8 cellular contexts compared by ENCODE assay signal in genomic region chr1:151372411-151372934, GRCh38. TPM values are rescaled to one million over a fixed set of nuclear protein-coding genes. Genes with fewer than 3 reads are reported as not detected.
DNase-seq lines count a peak whose midpoint lies in the region; ATAC-seq and TF ChIP-seq lines count a peak whose summit lies in the region.

TSS of gene SELENBP1 (minus strand) at chr1:151372705. CDS start at chr1:151372641, 64 bp downstream.

- no peak for TF ChIP-seq POLR2A in esophagus muscularis mucosa (IDR thresholded peaks at IDR 0.05; ENCODE audit: low read depth)

- no peaks in the 10 kb centered on the region for H3K36me3 ChIP-seq in GM23248 (ENCODE audit: low read depth)
- H3K36me3 ChIP-seq in esophagus muscularis mucosa = peaks cover 0 to 15% (median 4%) of the 10 kb centered on the region in 4 donors
- H3K36me3 ChIP-seq in OCI-LY7 (ENCODE audit: insufficient read depth, low read length) = no peaks in the 10 kb centered on the region

- CTCF ChIA-PET in OCI-LY7 (lab: Charles Lee; ENCODE audit: unreplicated experiment) = no interaction called here

- H3F3A ChIP-seq in GM23248 (ENCODE audit: insufficient read depth) = no peaks in the 10 kb centered on the region

- in situ Hi-C loops in GM23248 (cut with MboI) = no loop called here

- ATAC-seq in GM21447 (IDR thresholded peaks at IDR 0.05; ENCODE audit: unreplicated experiment) = no peak
- no peak for ATAC-seq in GM18909 (IDR thresholded peaks at IDR 0.05; ENCODE audit: poor library complexity, unreplicated experiment)

- TF ChIP-seq EP300 in esophagus muscularis mucosa (IDR thresholded peaks at IDR 0.05) = no peak

- BruUV-seq in OCI-LY7 (replicated peaks; lab: Mats Ljungman, UMichigan) = no TSS peak

- H3K27ac ChIP-seq in GM23248 = no peak within 1 kb of the TSS
- peak within 1 kb of the TSS; percentile 77 to 84 (median 80) for H3K27ac ChIP-seq in esophagus muscularis mucosa (replicated peaks in 1 of 4)
- no peak within 1 kb of the TSS for H3K27ac ChIP-seq in OCI-LY7 (ENCODE audit: low read depth, low read length, poor library complexity, severe bottlenecking)

- H4K20me1 ChIP-seq in GM23248 (ENCODE audit: insufficient read depth) (no peaks in the 10 kb centered on the region), OCI-LY7 (ENCODE audit: insufficient read depth, low read length) (no peaks in the 10 kb centered on the region)

- POLR2A ChIA-PET in OCI-LY7 (lab: Charles Lee) = interaction anchor here (1.2 to 1.5 kb wide), 2 partner anchors 16 to 22 kb away, joined by 3 to 5 read pairs; no protein-coding TSS in a partner anchor

- peak within 1 kb of the TSS; percentile 75 for H2AFZ ChIP-seq in GM23248
- no peak within 1 kb of the TSS for H2AFZ ChIP-seq in OCI-LY7 (ENCODE audit: low read length)

- H3K9me3 ChIP-seq in GM23248 (ENCODE audit: low read depth) (no peaks in the 10 kb centered on the region), esophagus muscularis mucosa (no peaks in the 10 kb centered on the region), OCI-LY7 (ENCODE audit: low read length) (no peaks in the 10 kb centered on the region)

- TF ChIP-seq CTCF in esophagus muscularis mucosa (IDR thresholded peaks at IDR 0.05) (no peak), OCI-LY7 (conservative IDR thresholded peaks at IDR 0.05; ENCODE audit: low read length) (no peak)

- no peak within 1 kb of the TSS for H3K9ac ChIP-seq in GM23248

- peak; percentile 72 for DNase-seq in GM23248
- peak; percentile 57 for DNase-seq in OCI-M1 (lab: John Stamatoyannopoulos, UW)
- DNase-seq in esophagus muscularis mucosa (ENCODE audit: extremely low spot score) = no peak
- peak; percentile 94 for DNase-seq in mucosa of gallbladder (ENCODE audit: low spot score)
- no peak for DNase-seq in OCI-LY7 (ENCODE audit: low spot score)
- DNase-seq in cerebellar cortex (ENCODE audit: low spot score) = no peak

- 15 to 16% methylated on average over 8 to 9 of the region's 9 CpGs for WGBS in GM23248 (ENCODE audit: low coverage in 1 of 2, low lambda C conversion rate in 2 of 2, missing lambda C conversion rate in 2 of 2), 2 experiments
- WGBS in esophagus muscularis mucosa = 28% methylated on average over 7 of the region's 9 CpGs

- H3K9me2 ChIP-seq in GM23248 (ENCODE audit: insufficient read depth) (no peaks in the 10 kb centered on the region), OCI-LY7 (ENCODE audit: insufficient read depth, low read length) (no peaks in the 10 kb centered on the region)

- H3K4me3 ChIP-seq in GM23248 (peak within 1 kb of the TSS; percentile 47), esophagus muscularis mucosa (peak within 1 kb of the TSS; percentile 50 to 58 (median 56)), OCI-LY7 (ENCODE audit: low read depth, low read length, poor library complexity, severe bottlenecking) (no peak within 1 kb of the TSS)

- H3K79me2 ChIP-seq in GM23248 (ENCODE audit: insufficient read depth) (no peaks in the 10 kb centered on the region), OCI-LY7 (ENCODE audit: insufficient read depth, low read depth, low read length) (no peaks in the 10 kb centered on the region)

- H3K4me1 ChIP-seq in GM23248 (ENCODE audit: insufficient read depth) = peaks cover 16% of the 10 kb centered on the region; the same call in 1 of the 2 replicates
- H3K4me1 ChIP-seq in esophagus muscularis mucosa = peaks cover 50 to 60% (median 57%) of the 10 kb centered on the region in 4 donors
- peaks cover 6% of the 10 kb centered on the region for H3K4me1 ChIP-seq in OCI-LY7 (ENCODE audit: insufficient read depth, low read length, poor library complexity, severe bottlenecking)

- intact Hi-C loops in esophagus muscularis mucosa (cut with DNase I) (no loop called here), OCI-LY7 (cut with micrococcal nuclease; ENCODE audit: unreplicated experiment) (no loop called here)

- peak within 1 kb of the TSS; percentile 59 for H3K4me2 ChIP-seq in GM23248 (ENCODE audit: unreplicated experiment)
- no peak within 1 kb of the TSS for H3K4me2 ChIP-seq in OCI-LY7 (ENCODE audit: low read length)

- H3K27me3 ChIP-seq in GM23248 (replicated peaks; ENCODE audit: insufficient read depth) (no peaks in the 10 kb centered on the region), esophagus muscularis mucosa (no peaks in the 10 kb centered on the region)

RNA-seq across cellular contexts. Expression of gene SELENBP1, which starts in this region (rescaled TPM):
- total RNA-seq in GM23248 (2014; rRNA removed; shearing (Covaris generic)) = 3.5 and 4.0 TPM in 2 replicates
- polyA plus RNA-seq in GM23248 (2016; fragmentation: Nextera tagmentation; extraction: Ambion mirVana) = 3.0 and 3.8 TPM in 2 replicates
- 100 to 1,000 TPM in 1 of 4 donors, 10 to 100 TPM in 3; 61.4 to 113 (median 81.6) TPM for total RNA-seq in esophagus muscularis mucosa
- total RNA-seq in mucosa of gallbladder = 180 TPM
- not detected in 2 replicates for total RNA-seq in OCI-LY7 (2014; rRNA removed; shearing (Covaris generic))
- total RNA-seq in OCI-LY7 (2022) = not detected in 2 replicates

Comparison
In these comparisons a context has a peak if more than half of its experiments do, and no peak if none do; other contexts are left out.
1. RNA of gene SELENBP1 (total RNA-seq): 180 TPM in mucosa of gallbladder (single experiment) and 61.4 to 113 TPM in esophagus muscularis mucosa; 3.5 to 4.0 TPM in GM23248 and not detected in OCI-LY7; every median in the first group is over 10 times any median in the second.
2. DNase-seq: peak in GM23248 (single experiment), OCI-M1 (single experiment) and mucosa of gallbladder (single experiment); none in esophagus muscularis mucosa (single experiment), OCI-LY7 (single experiment) and cerebellar cortex (single experiment).
3. H3K27ac ChIP-seq: peak in esophagus muscularis mucosa (4 of 4); none in GM23248 (single experiment) and OCI-LY7 (single experiment).